In the genomic region with DNA sequence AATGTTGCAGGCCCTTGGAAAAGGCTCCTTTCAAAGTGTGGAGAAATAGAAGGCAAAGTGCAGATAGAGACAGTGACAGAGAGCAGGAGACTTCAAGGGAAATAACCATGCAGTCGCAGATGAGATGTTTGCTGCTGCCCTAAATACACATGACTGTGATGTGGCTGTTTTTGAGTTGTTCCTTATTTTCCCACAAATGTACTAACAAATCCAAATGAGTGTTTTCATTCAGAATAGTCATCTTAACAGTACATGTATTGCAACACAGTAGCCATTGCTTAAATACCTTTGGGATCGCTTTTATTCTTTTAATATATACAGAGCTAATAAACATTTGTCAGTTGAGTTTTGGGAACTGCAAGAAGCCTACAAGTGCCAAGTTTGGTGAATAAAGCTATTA, we compare ENCODE assay signal across 21 cellular contexts.
"Had no signal": no experiment of that assay in that cellular context is flagged by ENCODE, and none has a peak within 500 bp of the region (broad histone marks: within the 10 kb centered on the region; RNA-seq: fewer than 3 reads in every experiment).

No MANE protein-coding gene starts in this region.

- H3K27me3 Mint-ChIP-seq: activated naive CD8-positive, alpha-beta T cell had no signal

- ATAC-seq: body of pancreas; stimulated activated naive CD8-positive, alpha-beta T cell treated with anti-CD3 and anti-CD28 coated beads, Interleukin-15, Interleukin-2, amounts not matched to agents 100 U/mL and 50 U/mL, for 24 hours had no signal

- DNase-seq: activated CD4-positive, alpha-beta T cell treated with anti-CD3 and anti-CD28 coated beads for 1 hour; activated CD4-positive, alpha-beta T cell treated with anti-CD3 and anti-CD28 coated beads, Interleukin-2, amount 50 U/mL, for 4 hours; amygdala; body of pancreas; cerebellar nuclear complex; cortex of kidney; effector CD4-positive, alpha-beta T cell; glutamatergic neuron; hippocampal formation; midbrain; stimulated activated naive CD8-positive, alpha-beta T cell treated with anti-CD3 and anti-CD28 coated beads, Interleukin-15, Interleukin-2, amounts not matched to agents 100 U/mL and 50 U/mL, for 24 hours; SW 1271; T-helper 2 cell; transverse colon; uterus; WERI-Rb-1 had no signal

- H3K4me3 ChIP-seq: body of pancreas, skin epidermis, suprapubic skin, transverse colon, uterus had no signal

- H3K36me3 Mint-ChIP-seq: activated naive CD8-positive, alpha-beta T cell had no signal

- H3K27ac Mint-ChIP-seq: activated naive CD8-positive, alpha-beta T cell; activated T-helper 1 cell treated with anti-CD3 and anti-CD28 coated beads, Interleukin-12 subunit alpha, Interleukin-12 subunit beta, Interleukin-2, Interleukin-4 antibody, amounts not matched to agents 30 ng/mL and 10 ng/mL and 1 ng/mL, durations not matched to agents 14 hours and 24 hours and 36 hours; nephron had no signal

- H3K4me1 Mint-ChIP-seq: nephron had no signal

- H3K9me3 Mint-ChIP-seq: activated T-helper 1 cell treated with anti-CD3 and anti-CD28 coated beads, Interleukin-12 subunit alpha, Interleukin-12 subunit beta, Interleukin-2, Interleukin-4 antibody, amounts not matched to agents 30 ng/mL and 10 ng/mL and 1 ng/mL, durations not matched to agents 14 hours and 24 hours and 36 hours had no signal

- H3K4me3 Mint-ChIP-seq: activated naive CD8-positive, alpha-beta T cell; activated T-helper 1 cell treated with anti-CD3 and anti-CD28 coated beads, Interleukin-12 subunit alpha, Interleukin-12 subunit beta, Interleukin-2, Interleukin-4 antibody, amounts not matched to agents 30 ng/mL and 10 ng/mL and 1 ng/mL, durations not matched to agents 14 hours and 24 hours and 36 hours; nephron had no signal
